In genomic region chr1:237851209-237851845, GRCh38 we compare ENCODE assay signal across 8 cellular contexts. TPM values are rescaled to one million over a fixed set of nuclear protein-coding genes. Genes with fewer than 3 reads are reported as not detected.
DNase-seq lines count a peak whose midpoint lies in the region; ATAC-seq and TF ChIP-seq lines count a peak whose summit lies in the region.

No MANE protein-coding gene starts in this region.

- no peak overlapping the region for H3K27ac ChIP-seq in mesenchymal stem cell (ENCODE audit: low read length, poor library complexity, severe bottlenecking)

- H4K8ac ChIP-seq in mesenchymal stem cell (ENCODE audit: low read length), result no peak overlapping the region

- H2AK5ac ChIP-seq in mesenchymal stem cell (ENCODE audit: low read length, severe bottlenecking), result no peak overlapping the region

- H2BK15ac ChIP-seq in mesenchymal stem cell (ENCODE audit: low read depth, poor library complexity, severe bottlenecking), result no peak overlapping the region

- H3K4me2 ChIP-seq in mesenchymal stem cell (ENCODE audit: low read length, poor library complexity, severe bottlenecking), result no peak overlapping the region

- no peaks in the 10 kb centered on the region for H3K27me3 ChIP-seq in mesenchymal stem cell (ENCODE audit: control insufficient read depth in 1 of 2, insufficient read depth in 1 of 2, low read length in 2 of 2)

- no peak overlapping the region for H3K18ac ChIP-seq in mesenchymal stem cell (ENCODE audit: low read depth in 1 of 2, low read length in 2 of 2)

- no peak overlapping the region for H2BK5ac ChIP-seq in mesenchymal stem cell (ENCODE audit: low read depth, low read length, poor library complexity, severe bottlenecking)

- no peak overlapping the region for H2BK120ac ChIP-seq in mesenchymal stem cell (ENCODE audit: low read depth, low read length)

- no peak overlapping the region for H3K23ac ChIP-seq in mesenchymal stem cell (ENCODE audit: low read length in 2 of 2)

- H3K4me3 ChIP-seq in astrocyte of the cerebellum (ENCODE audit: low read depth, low read length) (no peak overlapping the region), mesenchymal stem cell (ENCODE audit: insufficient read depth in 1 of 2, low read depth in 1 of 2, low read length in 2 of 2) (no peak overlapping the region)

- H3K79me1 ChIP-seq in mesenchymal stem cell (replicated peaks; ENCODE audit: low read length, poor library complexity, severe bottlenecking), result no peaks in the 10 kb centered on the region

- in situ Hi-C loops in astrocyte of the cerebellum (cut with HindIII; ENCODE audit: low sequenced_read_pairs), result no loop called here

- no peak overlapping the region for H2BK12ac ChIP-seq in mesenchymal stem cell (ENCODE audit: low read length in 2 of 2)

- no peak overlapping the region for H2AFZ ChIP-seq in mesenchymal stem cell (ENCODE audit: low read depth, low read length)

- DNase-seq in ELF-1 (ENCODE audit: low read depth, low spot score) (peak; percentile 43), NCI-H82 (lab: John Stamatoyannopoulos, UW) (peak; percentile 78), astrocyte of the cerebellum (ENCODE audit: low read depth) (peak; percentile 53), mesenchymal stem cell (peak; percentile 49), AG20443 (ENCODE audit: low spot score) (no peak), T-helper 9 cell (no peak)

- 41% methylated on average over 4 of the region's 6 CpGs for WGBS in mesenchymal stem cell

- H3K36me3 ChIP-seq in mesenchymal stem cell (ENCODE audit: control insufficient read depth in 1 of 2, insufficient read depth in 2 of 2, low read depth in 1 of 2, low read length in 2 of 2), result no peaks in the 10 kb centered on the region

- no peak overlapping the region for H3K9ac ChIP-seq in mesenchymal stem cell (ENCODE audit: low read length)

- no peak overlapping the region for H3K4ac ChIP-seq in mesenchymal stem cell (ENCODE audit: low read depth in 1 of 2, low read length in 2 of 2)

- H3K4me1 ChIP-seq in mesenchymal stem cell (ENCODE audit: control insufficient read depth, insufficient read depth, low read depth, low read length), result no peaks in the 10 kb centered on the region

- no peak overlapping the region for H4K91ac ChIP-seq in mesenchymal stem cell (ENCODE audit: low read length)

- peak; percentile 78 for TF ChIP-seq CTCF in astrocyte of the cerebellum (IDR thresholded peaks at IDR 0.05; ENCODE audit: low read depth, low read length, missing control alignments)

- ATAC-seq in HG02610 (IDR thresholded peaks at IDR 0.05; ENCODE audit: unreplicated experiment) (peak; percentile 76), HG02938 (IDR thresholded peaks at IDR 0.05; ENCODE audit: unreplicated experiment) (no peak)

- H3K14ac ChIP-seq in mesenchymal stem cell (ENCODE audit: low read length in 2 of 2), result no peak overlapping the region

- H3K9me3 ChIP-seq in mesenchymal stem cell (ENCODE audit: control insufficient read depth, low read length), result no peaks in the 10 kb centered on the region

RNA-seq across cellular contexts. Expression of gene ZP4, which starts 39.4 kb away (rescaled TPM):
- polyA plus RNA-seq in mesenchymal stem cell (2013, experiment 1 of 2), result not detected
- polyA plus RNA-seq in mesenchymal stem cell (2013, experiment 2 of 2), result not detected

Comparison
In these comparisons a context has a peak if more than half of its experiments do, and no peak if none do; other contexts are left out.
1. DNase-seq: peak in ELF-1 (single experiment), NCI-H82 (single experiment), astrocyte of the cerebellum (single experiment) and mesenchymal stem cell (single experiment); none in AG20443 (single experiment) and T-helper 9 cell (single experiment).